31 cellular contexts compared by ENCODE assay signal in the genomic region with DNA sequence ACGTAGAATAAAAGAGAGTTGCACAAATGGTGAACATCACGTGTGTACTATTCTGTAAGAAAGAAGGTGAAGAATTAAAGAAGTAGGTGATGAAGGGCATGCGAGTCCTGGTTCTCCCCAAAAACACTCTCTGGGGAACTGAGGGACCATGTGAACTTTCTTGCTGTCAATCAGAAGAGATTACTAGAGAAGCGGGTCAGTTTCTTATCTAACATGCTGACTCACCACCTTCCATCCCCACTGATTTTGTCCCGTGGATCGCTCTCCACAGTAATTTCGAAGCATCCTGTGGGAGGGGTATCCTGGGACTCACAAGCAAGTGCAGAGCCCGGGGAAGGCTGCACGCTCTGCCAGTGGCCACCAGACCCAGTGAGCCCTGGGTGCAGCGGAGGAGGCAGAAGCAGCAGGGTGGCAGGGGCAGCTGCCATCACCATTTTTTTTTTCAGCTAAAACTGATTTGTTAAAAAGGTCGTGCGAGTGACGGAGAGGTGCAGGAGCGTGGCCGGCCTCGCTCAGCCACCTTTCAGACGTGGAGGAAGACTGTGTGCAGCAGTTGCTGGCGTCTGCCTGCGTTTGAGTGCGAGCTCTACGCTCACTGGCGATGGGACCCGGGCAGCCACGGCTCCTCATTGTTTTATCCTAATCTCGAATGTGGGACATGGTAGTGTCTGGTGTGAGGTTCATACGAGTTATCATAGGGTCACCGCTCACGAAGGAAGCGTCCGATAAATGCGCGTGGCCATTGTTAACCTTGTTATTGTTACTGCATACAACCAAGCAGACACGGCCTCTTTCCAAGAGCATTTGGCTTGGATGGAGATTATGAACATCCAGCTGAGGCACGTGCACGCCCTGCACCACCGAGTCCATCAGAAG.
"Had no signal": no experiment of that assay in that cellular context is flagged by ENCODE, and none has a peak within 500 bp of the region (broad histone marks: within the 10 kb centered on the region; RNA-seq: fewer than 3 reads in every experiment).

No MANE protein-coding gene starts in this region.

- H3K36me3 ChIP-seq: adrenal gland, WERI-Rb-1 had no signal

- H3K27ac ChIP-seq: adrenal gland, RWPE1, WERI-Rb-1 had no signal

- H3K36me3 Mint-ChIP-seq: brain had no signal

- DNase-seq: activated CD4-positive, alpha-beta T cell treated with anti-CD3 and anti-CD28 coated beads, Interleukin-2, amount 10 ng/mL, durations not matched to agents 24 days and 14 days; activated CD4-positive, alpha-beta T cell treated with anti-CD3 and anti-CD28 coated beads, Interleukin-2, amount 50 U/mL, for 4 hours; activated CD4-positive, CD25-positive, alpha-beta regulatory T cell; activated CD8-positive, alpha-beta T cell treated with anti-CD3 and anti-CD28 coated beads for 36 hours; activated effector memory CD4-positive, alpha-beta T cell treated with anti-CD3 and anti-CD28 coated beads, Interleukin-2, amount 50 U/mL, for 16 hours; activated naive CD4-positive, alpha-beta T cell; activated naive CD4-positive, alpha-beta T cell treated with anti-CD3 and anti-CD28 coated beads, Interleukin-2, amount 50 U/mL, for 16 hours; activated T-cell treated with anti-CD3 and anti-CD28 coated beads, Interleukin-2, amount 50 U/mL, for 1 hour; activated T-cell treated with anti-CD3 and anti-CD28 coated beads, Interleukin-2, amount 50 U/mL, for 72 hours; adrenal gland; central memory CD4-positive, alpha-beta T cell; Karpas-422; NCI-H1048; NCI-H1105 treated with DMSO at 0.1 percent for 48 hours; NCI-H1436; NCI-H1694; NCI-H1930; NCI-H2081 treated with DMSO at 0.1 percent for 48 hours; NCI-H345; NCI-H524 treated with DMSO at 0.1 percent for 48 hours; NK-92 treated with Interleukin-12 subunit alpha and Interleukin-12 subunit beta, amount 100 ng/mL, for 24 hours; PC-3; SW 1271; T-helper 1 cell; T-helper 2 cell; T1000; WERI-Rb-1 had no signal

- H3K9me3 Mint-ChIP-seq: activated CD4-positive, alpha-beta T cell treated with anti-CD3 and anti-CD28 coated beads, Interleukin-2, amount 10 ng/mL, durations not matched to agents 24 days and 14 days had no signal

- H3K27ac Mint-ChIP-seq: activated CD4-positive, alpha-beta T cell treated with anti-CD3 and anti-CD28 coated beads, Interleukin-2, amount 10 ng/mL, durations not matched to agents 24 days and 14 days; activated CD8-positive, alpha-beta T cell treated with anti-CD3 and anti-CD28 coated beads for 36 hours; activated T-cell treated with anti-CD3 and anti-CD28 coated beads, Interleukin-2, amount 50 U/mL, for 72 hours; activated T-helper 17 cell treated with anti-CD3 and anti-CD28 coated beads, Interleukin-2, amount 50 U/mL, for 72 hours had no signal

- H3K4me3 Mint-ChIP-seq: activated CD4-positive, alpha-beta T cell treated with anti-CD3 and anti-CD28 coated beads, Interleukin-2, amount 10 ng/mL, durations not matched to agents 24 days and 14 days; activated CD8-positive, alpha-beta T cell treated with anti-CD3 and anti-CD28 coated beads for 36 hours; activated T-cell treated with anti-CD3 and anti-CD28 coated beads, Interleukin-2, amount 50 U/mL, for 72 hours; activated T-helper 17 cell treated with anti-CD3 and anti-CD28 coated beads, Interleukin-2, amount 50 U/mL, for 72 hours; brain had no signal

- H3K27me3 ChIP-seq: adrenal gland had no signal

- H3K4me3 ChIP-seq: adrenal gland had no signal

- H3K9me3 ChIP-seq: adrenal gland had no signal

- FAIRE-seq: RCC 7860 had no signal

- ATAC-seq: activated CD8-positive, alpha-beta T cell treated with anti-CD3 and anti-CD28 coated beads for 36 hours; activated T-cell treated with anti-CD3 and anti-CD28 coated beads, Interleukin-2, amount 50 U/mL, for 72 hours; activated T-helper 17 cell treated with anti-CD3 and anti-CD28 coated beads, Interleukin-2, amount 50 U/mL, for 72 hours; PC-3 had no signal
